In the genomic region with DNA sequence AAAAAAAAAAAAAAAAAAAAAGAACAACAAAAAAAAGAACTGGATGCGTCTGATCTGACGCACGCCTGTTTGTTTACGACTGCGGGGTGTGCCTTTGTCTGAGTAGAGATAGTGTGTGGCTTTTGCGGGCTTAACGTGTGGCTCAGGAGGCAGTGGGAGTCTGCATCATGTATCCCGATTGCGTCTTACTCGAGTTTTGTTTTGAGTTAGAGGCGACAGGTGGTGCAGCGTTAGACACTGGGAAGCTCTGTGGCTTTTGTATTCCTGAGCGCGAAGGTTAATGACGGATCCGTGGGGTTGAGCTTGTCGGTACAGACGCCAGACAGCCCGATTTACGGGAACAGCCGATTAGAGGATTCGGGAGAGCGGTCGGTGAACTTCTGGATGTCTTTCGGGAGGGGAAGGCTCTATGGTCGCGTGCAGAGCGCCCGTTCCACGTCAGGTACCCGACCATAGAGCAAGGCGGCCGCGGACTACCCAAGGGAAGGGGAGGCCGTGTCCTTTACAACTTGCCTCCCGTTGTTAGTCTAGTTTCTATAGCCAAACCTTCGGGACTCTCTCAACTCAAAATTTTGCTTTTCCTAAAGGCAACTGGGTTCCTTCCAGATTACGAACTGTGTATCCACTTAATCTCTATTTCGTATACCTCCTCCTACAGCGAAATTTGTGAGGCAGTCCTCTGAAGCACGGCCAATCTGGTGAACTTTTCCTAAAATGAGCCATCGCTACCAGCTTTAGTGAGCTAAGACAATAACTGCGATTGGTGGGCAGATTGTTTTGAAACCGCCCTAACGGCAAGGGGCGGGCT, we compare ENCODE assay signal across 8 cellular contexts. TPM values are rescaled to one million over a fixed set of nuclear protein-coding genes. Genes with fewer than 3 reads are reported as not detected.
DNase-seq lines count a peak whose midpoint lies in the region; ATAC-seq and TF ChIP-seq lines count a peak whose summit lies in the region.

No MANE protein-coding gene starts in this region.

- H3K36me3 ChIP-seq in effector memory CD4-positive, alpha-beta T cell (ENCODE audit: control insufficient read depth, insufficient read depth, low read length), result peaks cover 4% of the 10 kb centered on the region

- peak overlapping the region; percentile 100 for H3K27ac ChIP-seq in effector memory CD4-positive, alpha-beta T cell (ENCODE audit: insufficient read depth, low read length, poor library complexity, severe bottlenecking)

- TF ChIP-seq CTCF in GM13977 (IDR thresholded peaks at IDR 0.05; ENCODE audit: extremely low read depth, insufficient read depth, missing control alignments), result no peak

- H3K4me3 ChIP-seq in effector memory CD4-positive, alpha-beta T cell (ENCODE audit: insufficient read depth, low read depth, low read length, poor library complexity, severe bottlenecking), result peak overlapping the region; percentile 79

- no peaks in the 10 kb centered on the region for H3K27me3 ChIP-seq in effector memory CD4-positive, alpha-beta T cell (replicated peaks; ENCODE audit: control insufficient read depth, insufficient read depth, low read length, poor library complexity, severe bottlenecking)

- in situ Hi-C loops in GM13977 (cut with MboI; ENCODE audit: low pct_unique_long_range_greater_than_20kb, low sequenced_read_pairs, unreplicated experiment), result no loop called here

- ATAC-seq in HG02884 (IDR thresholded peaks at IDR 0.05; ENCODE audit: unreplicated experiment) (peak; percentile 5), GM19328 (IDR thresholded peaks at IDR 0.05; ENCODE audit: unreplicated experiment) (no peak)

- DNase-seq in GM13977 (ENCODE audit: low spot score) (peak; percentile 47), NCI-H345 treated with DMSO at 0.1 percent for 48 hours (lab: John Stamatoyannopoulos, UW; ENCODE audit: unreplicated experiment) (peak; percentile 46), mucosa of gallbladder (ENCODE audit: low spot score) (peak; percentile 82)
- peak; percentile 87 for DNase-seq in activated CD8-positive, alpha-beta memory T cell treated with anti-CD3 and anti-CD28 coated beads for 24 hours
- peak; percentile 90 to 92 (median 91) for DNase-seq in effector memory CD4-positive, alpha-beta T cell
- DNase-seq in stimulated activated CD8-positive, alpha-beta memory T cell treated with anti-CD3 and anti-CD28 coated beads, Interleukin-4, amount 100 ng/mL, for 24 hours (ENCODE audit: low read depth), result peak; percentile 56

- peaks cover 18% of the 10 kb centered on the region for H3K4me1 ChIP-seq in effector memory CD4-positive, alpha-beta T cell (ENCODE audit: control insufficient read depth, insufficient read depth, low read length, poor library complexity, severe bottlenecking)

- H3K9me3 ChIP-seq in effector memory CD4-positive, alpha-beta T cell (ENCODE audit: control insufficient read depth, low read length), result no peaks in the 10 kb centered on the region

RNA-seq across cellular contexts. Expression of gene HNRNPUL1, which starts 0.9 kb away (rescaled TPM):
- 161 TPM for total RNA-seq in mucosa of gallbladder

RNA-seq across cellular contexts. Expression of gene AXL, which starts 44.2 kb away (rescaled TPM):
- 57.3 TPM for total RNA-seq in mucosa of gallbladder

RNA-seq across cellular contexts. Expression of gene CCDC97, which starts 46.7 kb away (rescaled TPM):
- 26.2 TPM for total RNA-seq in mucosa of gallbladder
